ENCODE assay signal across 11 cellular contexts in genomic region chr5:34717426-34718327, GRCh38.
DNase-seq lines count a peak whose midpoint lies in the region; ATAC-seq, FAIRE-seq and TF ChIP-seq lines count a peak whose summit lies in the region.
"Had no signal": no experiment of that assay in that cellular context is flagged by ENCODE, and none has a peak within 500 bp of the region (broad histone marks: within the 10 kb centered on the region; RNA-seq: fewer than 3 reads in every experiment).

No MANE protein-coding gene starts in this region.

- H3K4me1 Mint-ChIP-seq in natural killer cell = no peaks in the 10 kb centered on the region

- no peak overlapping the region for H3K27ac Mint-ChIP-seq in natural killer cell

- BruUV-seq in OCI-LY7 (replicated peaks; lab: Mats Ljungman, UMichigan) = no TSS peak

- peaks cover 8 to 21% of the 10 kb centered on the region in 2 donors for H3K27me3 Mint-ChIP-seq in natural killer cell (ENCODE audit: low read depth in 2 of 2)

- peak overlapping the region; percentile 63 to 73 for H3K27ac ChIP-seq in ascending aorta
- H3K27ac ChIP-seq in hepatocyte = peak overlapping the region; percentile 23
- H3K27ac ChIP-seq in OCI-LY7 (ENCODE audit: low read depth, low read length, poor library complexity, severe bottlenecking) = no peak overlapping the region
- H3K27ac ChIP-seq: suprapubic skin had no signal

- H3K9me3 ChIP-seq in ascending aorta (no peaks in the 10 kb centered on the region), hepatocyte (ENCODE audit: low read depth) (no peaks in the 10 kb centered on the region), skeletal muscle satellite cell (replicated peaks; ENCODE audit: low read length) (no peaks in the 10 kb centered on the region), OCI-LY7 (ENCODE audit: low read length) (no peaks in the 10 kb centered on the region)
- H3K9me3 ChIP-seq: suprapubic skin had no signal

- H2AFZ ChIP-seq in hepatocyte (no peak overlapping the region), OCI-LY7 (ENCODE audit: low read length) (no peak overlapping the region)

- DNase-seq in H54 (ENCODE audit: insufficient read length, low spot score) (peak; percentile 66), ascending aorta (ENCODE audit: low spot score in 2 of 2) (peak in 1 of 2 donors; percentile 79), hepatocyte (ENCODE audit: low spot score) (peak; percentile 25), natural killer cell (no peak), T-helper 9 cell (no peak), OCI-LY7 (ENCODE audit: low spot score) (no peak)
- DNase-seq in activated effector memory CD4-positive, alpha-beta T cell treated with anti-CD3 and anti-CD28 coated beads, Interleukin-2, amount 50 U/mL, for 16 hours = no peak
- DNase-seq: NCI-H146 had no signal

- H4K20me1 ChIP-seq in hepatocyte (ENCODE audit: insufficient read depth, poor library complexity, severe bottlenecking) = no peaks in the 10 kb centered on the region
- H4K20me1 ChIP-seq in OCI-LY7 (ENCODE audit: insufficient read depth, low read length) = no peaks in the 10 kb centered on the region

- peak; percentile 85 for FAIRE-seq in H54 (lab: Jason Lieb, UNC)
- FAIRE-seq: TTC549 had no signal

- no peak for TF ChIP-seq POLR2A in H54 (IDR thresholded peaks at IDR 0.05; ENCODE audit: low read depth, low read length)

- intact Hi-C loops in ascending aorta (cut with DNase I) = loop anchor here (5.0 kb wide), 2 partner anchors 40 to 120 kb away; no protein-coding TSS in a partner anchor
- intact Hi-C loops in natural killer cell (cut with micrococcal nuclease) = no loop called here
- intact Hi-C loops in OCI-LY7 (cut with micrococcal nuclease; ENCODE audit: unreplicated experiment) = no loop called here

- CTCF ChIA-PET in OCI-LY7 (lab: Charles Lee; ENCODE audit: unreplicated experiment) = no interaction called here

- no peaks in the 10 kb centered on the region for H3K9me2 ChIP-seq in hepatocyte (replicated peaks; ENCODE audit: insufficient read depth)
- H3K9me2 ChIP-seq in OCI-LY7 (ENCODE audit: insufficient read depth, low read length) = no peaks in the 10 kb centered on the region

- H3K4me3 Mint-ChIP-seq in natural killer cell = no peak overlapping the region

- peak overlapping the region; percentile 83 for H3K9ac ChIP-seq in skeletal muscle satellite cell (ENCODE audit: low read depth, low read length)

- no peaks in the 10 kb centered on the region for H3K27me3 ChIP-seq in ascending aorta
- H3K27me3 ChIP-seq in hepatocyte = no peaks in the 10 kb centered on the region
- H3K27me3 ChIP-seq in skeletal muscle satellite cell (ENCODE audit: control insufficient read depth, insufficient read depth, low read length) = no peaks in the 10 kb centered on the region
- H3K27me3 ChIP-seq: suprapubic skin had no signal

- H3K36me3 ChIP-seq in ascending aorta (no peaks in the 10 kb centered on the region), hepatocyte (replicated peaks; ENCODE audit: insufficient read depth, low read depth) (no peaks in the 10 kb centered on the region), skeletal muscle satellite cell (ENCODE audit: insufficient read depth, low read length) (peaks cover 25% of the 10 kb centered on the region), OCI-LY7 (ENCODE audit: insufficient read depth, low read length) (no peaks in the 10 kb centered on the region)
- H3K36me3 ChIP-seq: suprapubic skin had no signal

- no peak for TF ChIP-seq CTCF in ascending aorta (IDR thresholded peaks at IDR 0.05)
- no peak for TF ChIP-seq CTCF in hepatocyte (IDR thresholded peaks at IDR 0.05; ENCODE audit: poor library complexity)
- no peak for TF ChIP-seq CTCF in natural killer cell (IDR thresholded peaks at IDR 0.05)
- no peak for TF ChIP-seq CTCF in OCI-LY7 (conservative IDR thresholded peaks at IDR 0.05; ENCODE audit: low read length)

- POLR2A ChIA-PET in OCI-LY7 (lab: Charles Lee) = interaction anchor here (0.5 to 0.6 kb wide), 2 partner anchors 106 to 188 kb away, joined by 3 to 4 read pairs; no protein-coding TSS in a partner anchor

- WGBS in hepatocyte (ENCODE audit: low lambda C conversion rate, missing lambda C conversion rate) = 64% methylated on average over 9 of the region's 9 CpGs

- H3K4me2 ChIP-seq in hepatocyte (no peak overlapping the region), skeletal muscle satellite cell (ENCODE audit: low read length) (peak overlapping the region; percentile 73), OCI-LY7 (ENCODE audit: low read length) (no peak overlapping the region)

- H3K4me1 ChIP-seq in ascending aorta = peaks cover 0 to 21% of the 10 kb centered on the region in 2 donors
- H3K4me1 ChIP-seq in hepatocyte (ENCODE audit: insufficient read depth) = peaks cover 4% of the 10 kb centered on the region
- H3K4me1 ChIP-seq in skeletal muscle satellite cell (ENCODE audit: control insufficient read depth, insufficient read depth, low read length) = peaks cover 54% of the 10 kb centered on the region
- H3K4me1 ChIP-seq in OCI-LY7 (ENCODE audit: insufficient read depth, low read length, poor library complexity, severe bottlenecking) = no peaks in the 10 kb centered on the region

- H3K79me2 ChIP-seq in hepatocyte (peaks cover 39% of the 10 kb centered on the region), OCI-LY7 (ENCODE audit: insufficient read depth, low read depth, low read length) (no peaks in the 10 kb centered on the region)

- no peak for ATAC-seq in natural killer cell

- H3K4me3 ChIP-seq in ascending aorta (no peak overlapping the region), hepatocyte (no peak overlapping the region), skeletal muscle satellite cell (ENCODE audit: low read length) (peak overlapping the region; percentile 33), OCI-LY7 (ENCODE audit: low read depth, low read length, poor library complexity, severe bottlenecking) (no peak overlapping the region)
- H3K4me3 ChIP-seq: suprapubic skin had no signal

- H3K36me3 Mint-ChIP-seq in natural killer cell = no peaks in the 10 kb centered on the region

- H3K9me3 Mint-ChIP-seq in natural killer cell = no peaks in the 10 kb centered on the region

Comparison
In these comparisons a context has a peak if more than half of its experiments do, and no peak if none do; other contexts are left out.
1. DNase-seq: peak in H54 (single experiment) and hepatocyte (single experiment); none in activated effector memory CD4-positive, alpha-beta T cell treated with anti-CD3 and anti-CD28 coated beads, Interleukin-2, amount 50 U/mL, for 16 hours (single experiment), natural killer cell (single experiment), T-helper 9 cell (single experiment) and OCI-LY7 (single experiment).